In genomic region chr2:74507926-74508520, GRCh38 we compare ENCODE assay signal across 8 cellular contexts. TPM values are rescaled to one million over a fixed set of nuclear protein-coding genes. Genes with fewer than 3 reads are reported as not detected.
A peak's percentile ranks its signal among the peaks of the same experiment; 100 is the strongest.
DNase-seq lines count a peak whose midpoint lies in the region; ATAC-seq and TF ChIP-seq lines count a peak whose summit lies in the region.

No MANE protein-coding gene starts in this region.

- WGBS in SK-N-SH (ENCODE audit: low lambda C conversion rate): 9% methylated on average over 33 of the region's 38 CpGs
- WGBS in endodermal cell (ENCODE audit: insufficient coverage in 1 of 2, insufficient read length in 1 of 2), 2 experiments: 7 to 11% methylated on average over 21 to 36 of the region's 38 CpGs

- ATAC-seq in GM18511 (IDR thresholded peaks at IDR 0.05; ENCODE audit: unreplicated experiment) (peak; percentile 16), HG03439 (IDR thresholded peaks at IDR 0.05; ENCODE audit: unreplicated experiment) (peak; percentile 7), GM18519 (IDR thresholded peaks at IDR 0.05; ENCODE audit: low FRiP score, unreplicated experiment) (no peak)

- H3K4me1 ChIP-seq in ACC112 (ENCODE audit: control insufficient read depth, insufficient read depth, low read length, unreplicated experiment): peaks cover 34% of the 10 kb centered on the region
- peaks cover 24 to 31% of the 10 kb centered on the region in 2 experiments; a peak in 3 of 4 replicates for H3K4me1 ChIP-seq in SK-N-SH (ENCODE audit: control insufficient read depth in 1 of 2, insufficient read depth in 2 of 2, low read depth in 1 of 2, low read length in 1 of 2)
- peaks cover 4% of the 10 kb centered on the region for H3K4me1 ChIP-seq in endodermal cell (ENCODE audit: control insufficient read depth, insufficient read depth, low read length)
- H3K4me1 ChIP-seq in muscle layer of duodenum (ENCODE audit: control insufficient read depth in 1 of 2, insufficient read depth in 2 of 2, low read length in 2 of 2): peaks cover 19 to 45% of the 10 kb centered on the region in 2 donors

- H3K9ac ChIP-seq in SK-N-SH: peak overlapping the region; percentile 95
- peak overlapping the region; percentile 80 for H3K9ac ChIP-seq in endodermal cell (ENCODE audit: extremely low read depth, low read length, poor library complexity, severe bottlenecking)

- peaks cover 22% of the 10 kb centered on the region for H3K36me3 Mint-ChIP-seq in endodermal cell (ENCODE audit: low read depth)

- DNase-seq in SK-N-SH (peak; percentile 87), endodermal cell (peak; percentile 83), NCI-H1092 treated with DMSO at 0.1 percent for 48 hours (lab: John Stamatoyannopoulos, UW) (no peak)

- peak overlapping the region; percentile 84 for H3K4me3 ChIP-seq in ACC112 (ENCODE audit: low read depth, low read length)
- H3K4me3 ChIP-seq in SK-N-SH (ENCODE audit: low read depth in 2 of 2, low read length in 1 of 2): peak overlapping the region; percentile 84 to 86
- H3K4me3 ChIP-seq in endodermal cell (ENCODE audit: low read length): peak overlapping the region; percentile 88
- H3K4me3 ChIP-seq in muscle layer of duodenum (ENCODE audit: low read depth in 1 of 2, low read length in 2 of 2): peak overlapping the region; percentile 86 to 88

- H3K79me2 ChIP-seq in ACC112 (ENCODE audit: control insufficient read depth, insufficient read depth, low read length, unreplicated experiment): peaks cover 29% of the 10 kb centered on the region
- peaks cover 22% of the 10 kb centered on the region; the same call in 1 of the 2 replicates for H3K79me2 ChIP-seq in SK-N-SH (ENCODE audit: insufficient read depth)

- peak overlapping the region; percentile 100 for H3K27ac Mint-ChIP-seq in endodermal cell

- no peaks in the 10 kb centered on the region for H3K9me3 Mint-ChIP-seq in endodermal cell

- peaks cover 67% of the 10 kb centered on the region for H3K27me3 Mint-ChIP-seq in endodermal cell (ENCODE audit: insufficient read depth)

- H3K27ac ChIP-seq in ACC112 (ENCODE audit: low read depth, low read length) (peak overlapping the region; percentile 97), SK-N-SH (ENCODE audit: low read depth in 2 of 2, low read length in 1 of 2) (peak overlapping the region; percentile 99 to 100), endodermal cell (ENCODE audit: low read depth, low read length) (no peak overlapping the region), muscle layer of duodenum (ENCODE audit: low read length) (peak overlapping the region; percentile 98)

- H2AFZ ChIP-seq in ACC112 (ENCODE audit: low read length, unreplicated experiment) (peak overlapping the region; percentile 84), SK-N-SH (ENCODE audit: low read depth) (peak overlapping the region; percentile 85)

- POLR2A ChIA-PET in SK-N-SH (lab: Yijun Ruan, JAX): interaction anchor here (0.9 to 2.3 kb wide), 6 partner anchors 10 to 34 kb away, joined by 3 to 11 read pairs (median 8); partner anchors contain the start of genes CCDC142, DQX1 and TTC31

- H3K27me3 ChIP-seq in ACC112 (ENCODE audit: insufficient read depth, low read length) (peaks cover 14% of the 10 kb centered on the region), SK-N-SH (ENCODE audit: insufficient read depth) (no peaks in the 10 kb centered on the region), endodermal cell (ENCODE audit: control insufficient read depth, insufficient read depth, low read length, poor library complexity, severe bottlenecking) (peaks cover 64% of the 10 kb centered on the region), muscle layer of duodenum (ENCODE audit: low read depth, low read length) (peaks cover 25% of the 10 kb centered on the region)

- no peak for TF ChIP-seq RAD21 in SK-N-SH (IDR thresholded peaks at IDR 0.05; ENCODE audit: low read length)

- H3K4me1 Mint-ChIP-seq in endodermal cell: peaks cover 27% of the 10 kb centered on the region

- no peaks in the 10 kb centered on the region for H4K20me1 ChIP-seq in SK-N-SH (ENCODE audit: insufficient read depth)

- H3K4me3 Mint-ChIP-seq in endodermal cell: peak overlapping the region; percentile 96

- H3K9me3 ChIP-seq in SK-N-SH (no peaks in the 10 kb centered on the region), endodermal cell (ENCODE audit: control insufficient read depth, low read length) (no peaks in the 10 kb centered on the region), muscle layer of duodenum (ENCODE audit: control insufficient read depth in 1 of 2, low read length in 2 of 2) (no peaks in the 10 kb centered on the region)

- H3K4me2 ChIP-seq in SK-N-SH: peak overlapping the region; percentile 96

- CTCF ChIA-PET in SK-N-SH (lab: Yijun Ruan, JAX): interaction anchor here (0.9 to 7.5 kb wide), 9 partner anchors 9 to 80 kb away, joined by 3 to 80 read pairs (median 5); partner anchors contain the start of genes AUP1, CCDC142, DQX1 and HTRA2

- peaks cover 33% of the 10 kb centered on the region for H3F3A ChIP-seq in SK-N-SH (replicated peaks; ENCODE audit: insufficient read depth)

- TF ChIP-seq CTCF in SK-N-SH (IDR thresholded peaks at IDR 0.05): no peak
- TF ChIP-seq CTCF in endodermal cell (conservative IDR thresholded peaks at IDR 0.05): no peak

- H3K9me2 ChIP-seq in SK-N-SH: no peaks in the 10 kb centered on the region

- no peaks in the 10 kb centered on the region for H3K36me3 ChIP-seq in ACC112 (ENCODE audit: insufficient read depth, low read length)
- peaks cover 15 to 20% of the 10 kb centered on the region in 2 experiments for H3K36me3 ChIP-seq in SK-N-SH (replicated peaks in 1 of 2; ENCODE audit: control insufficient read depth in 1 of 2, insufficient read depth in 2 of 2, low read length in 1 of 2)
- peaks cover 11% of the 10 kb centered on the region for H3K36me3 ChIP-seq in endodermal cell (ENCODE audit: control insufficient read depth, insufficient read depth, low read length)
- peaks cover 13 to 26% of the 10 kb centered on the region in 2 donors for H3K36me3 ChIP-seq in muscle layer of duodenum (ENCODE audit: control insufficient read depth in 1 of 2, insufficient read depth in 2 of 2, low read length in 2 of 2)

- peak; percentile 47 to 96; a peak in 3 of 4 replicates for TF ChIP-seq EP300 in SK-N-SH (IDR thresholded peaks at IDR 0.05; ENCODE audit: borderline replicate concordance in 1 of 2, low read depth in 1 of 2, low read length in 1 of 2)

TF ChIP-seq in SK-N-SH, 30 proteins besides CTCF, POLR2A, EP300 and RAD21 (continues in another document):
- TF ChIP-seq JUND (IDR thresholded peaks at IDR 0.05): no peak; the same call in 1 of the 2 replicates
- TF ChIP-seq EZH2phosphoT487 (IDR thresholded peaks at IDR 0.05; ENCODE audit: borderline replicate concordance, low read depth): no peak
- TF ChIP-seq GATA2 (CRISPR knock-in tag; IDR thresholded peaks at IDR 0.05): peak; percentile 64; the same call in 1 of the 2 replicates
- peak; percentile 77 for TF ChIP-seq MAX (IDR thresholded peaks at IDR 0.05; ENCODE audit: low read depth)
- TF ChIP-seq YY1 (IDR thresholded peaks at IDR 0.05; ENCODE audit: low read depth): no peak
- peak; percentile 71 for TF ChIP-seq FOXJ3 (CRISPR knock-in tag; IDR thresholded peaks at IDR 0.05)
- no peak for TF ChIP-seq USF1 (IDR thresholded peaks at IDR 0.05; ENCODE audit: borderline replicate concordance, low read depth)
- peak; percentile 92 for TF ChIP-seq RCOR1 (IDR thresholded peaks at IDR 0.05; ENCODE audit: low read length)
- peak; percentile 95 for TF ChIP-seq CHD2 (IDR thresholded peaks at IDR 0.05; ENCODE audit: low read length, partially characterized antibody)
- no peak for TF ChIP-seq MEF2A (IDR thresholded peaks at IDR 0.05; ENCODE audit: borderline replicate concordance, low read depth)
- TF ChIP-seq TCF12 (IDR thresholded peaks at IDR 0.05): peak; percentile 94

RNA-seq across cellular contexts. Expression of gene PCGF1, which starts 0.5 kb away (rescaled TPM):
- 44.9 and 46.4 TPM in 2 replicates for polyA plus RNA-seq in SK-N-SH (2012; rRNA removed)
- polyA plus RNA-seq in SK-N-SH (2012; cell fraction: cytosol; rRNA removed): 38.6 and 39.7 TPM in 2 replicates
- 58.5 and 59.2 TPM in 2 replicates for polyA plus RNA-seq in SK-N-SH (2012; cell fraction: nucleus; rRNA removed)
- 10 to 100 TPM; 15.5 to 21.4 TPM for total RNA-seq in endodermal cell
- polyA plus RNA-seq in endodermal cell (2013, experiment 1 of 2): 22.9 TPM
- 20.5 TPM for polyA plus RNA-seq in endodermal cell (2013, experiment 2 of 2)

RNA-seq across cellular contexts. Expression of gene TLX2, which starts 6.2 kb away (rescaled TPM):
- 24.5 and 25.6 TPM in 2 replicates for polyA plus RNA-seq in SK-N-SH (2012; rRNA removed)
- 11.9 and 19.9 TPM in 2 replicates for polyA plus RNA-seq in SK-N-SH (2012; cell fraction: cytosol; rRNA removed)
- 69.3 and 99.9 TPM in 2 replicates for polyA plus RNA-seq in SK-N-SH (2012; cell fraction: nucleus; rRNA removed)
- under 1 TPM; 0.22 to 0.27 TPM for total RNA-seq in endodermal cell
- polyA plus RNA-seq in endodermal cell (2013, experiment 1 of 2): 0.32 TPM
- 0.50 TPM for polyA plus RNA-seq in endodermal cell (2013, experiment 2 of 2)

RNA-seq across cellular contexts. Expression of gene LBX2, which starts 8.6 kb away (rescaled TPM):
- polyA plus RNA-seq in SK-N-SH (2012; rRNA removed): 0.03 TPM in 1 of 2 replicates, not detected in the other
- 0.05 and 0.10 TPM in 2 replicates for polyA plus RNA-seq in SK-N-SH (2012; cell fraction: cytosol; rRNA removed)
- polyA plus RNA-seq in SK-N-SH (2012; cell fraction: nucleus; rRNA removed): 0.07 TPM in 1 of 2 replicates, not detected in the other
- 1 to 10 TPM; 1.3 to 1.6 TPM for total RNA-seq in endodermal cell
- 0.50 TPM for polyA plus RNA-seq in endodermal cell (2013, experiment 1 of 2)
- polyA plus RNA-seq in endodermal cell (2013, experiment 2 of 2): 0.41 TPM

RNA-seq across cellular contexts. Expression of gene DQX1, which starts 18.0 kb away (rescaled TPM):
- 1.6 and 1.8 TPM in 2 replicates for polyA plus RNA-seq in SK-N-SH (2012; rRNA removed)
- polyA plus RNA-seq in SK-N-SH (2012; cell fraction: cytosol; rRNA removed): 0.26 and 0.31 TPM in 2 replicates
- polyA plus RNA-seq in SK-N-SH (2012; cell fraction: nucleus; rRNA removed): 13.2 and 13.8 TPM in 2 replicates
- total RNA-seq in endodermal cell: 1 to 10 TPM in 1 of 2 donors, under 1 TPM in 1; 0.93 to 1.1 TPM
- polyA plus RNA-seq in endodermal cell (2013, experiment 1 of 2): 0.64 TPM
- 0.41 TPM for polyA plus RNA-seq in endodermal cell (2013, experiment 2 of 2)

RNA-seq across cellular contexts. Expression of gene AUP1, which starts 21.5 kb away (rescaled TPM):
- polyA plus RNA-seq in SK-N-SH (2012; rRNA removed): 118 and 151 TPM in 2 replicates
- 54.6 and 78.6 TPM in 2 replicates for polyA plus RNA-seq in SK-N-SH (2012; cell fraction: cytosol; rRNA removed)
- polyA plus RNA-seq in SK-N-SH (2012; cell fraction: nucleus; rRNA removed): 643 and 686 TPM in 2 replicates
- total RNA-seq in endodermal cell: 10 to 100 TPM; 76.3 to 88.9 TPM
- polyA plus RNA-seq in endodermal cell (2013, experiment 1 of 2): 120 TPM
- 105 TPM for polyA plus RNA-seq in endodermal cell (2013, experiment 2 of 2)
